ENCODE assay signal across 25 cellular contexts in the genomic region with DNA sequence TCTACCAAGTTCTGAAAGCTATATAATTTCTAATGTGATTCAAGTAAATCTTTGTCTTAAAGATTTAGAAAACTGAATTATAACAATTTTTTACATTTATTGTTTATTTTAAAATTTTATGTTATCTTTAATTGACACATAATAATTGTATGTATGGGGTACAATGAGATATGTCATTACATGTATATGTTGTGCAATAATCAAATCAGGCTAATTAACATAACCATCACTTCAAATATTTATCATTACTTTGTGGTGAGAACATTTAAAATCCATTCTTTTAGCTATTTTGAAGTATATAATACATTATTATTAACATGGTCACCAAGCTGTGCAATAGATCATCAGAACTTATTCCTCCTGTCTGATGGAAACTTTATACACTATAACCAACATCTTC.
"Had no signal": no experiment of that assay in that cellular context is flagged by ENCODE, and none has a peak within 500 bp of the region (broad histone marks: within the 10 kb centered on the region; RNA-seq: fewer than 3 reads in every experiment).

No MANE protein-coding gene starts in this region.

- FAIRE-seq: pancreas had no signal

- ATAC-seq: left cardiac atrium; left lobe of liver; lower lobe of right lung; naive thymus-derived CD8-positive, alpha-beta T cell; pancreas; right cardiac atrium; stimulated activated memory B cell treated with anti-CD40 and anti-IgM and Interleukin-4, amounts not matched to agents 10 μg/mL and 1 μg/mL and 100 μg/mL, for 72 hours; stimulated activated naive CD8-positive, alpha-beta T cell treated with anti-CD3 and anti-CD28 coated beads, Interleukin-15, amount 100 ng/mL, for 72 hours had no signal

- H3K36me3 ChIP-seq: lower lobe of right lung, pancreas, prostate gland, uterus had no signal

- H3K4me1 ChIP-seq: lower lobe of right lung, prostate gland, tibial nerve, uterus had no signal

- H3K27ac ChIP-seq: lower lobe of right lung, pancreas, prostate gland, sigmoid colon, tibial nerve, uterus had no signal

- DNase-seq: hippocampal formation; left cardiac atrium; lower lobe of right lung; mammary epithelial cell; mesenchymal stem cell; naive thymus-derived CD8-positive, alpha-beta T cell; nucleus accumbens; pancreas; posterior cingulate gyrus; retina; right cardiac atrium; sigmoid colon; stimulated activated CD4-positive, alpha-beta T cell treated with anti-CD3 and anti-CD28 coated beads, Interleukin-1b, Interleukin-23, amount 100 ng/mL, for 48 hours; stimulated activated CD4-positive, alpha-beta T cell treated with anti-CD3 and anti-CD28 coated beads, Interleukin-2, amount 100 ng/mL, for 48 hours; stimulated activated CD4-positive, alpha-beta T cell treated with anti-CD3 and anti-CD28 coated beads, Interleukin-4, amount 100 ng/mL, for 4 hours; stimulated activated CD8-positive, alpha-beta memory T cell treated with anti-CD3 and anti-CD28 coated beads, Interleukin-4, amount 100 ng/mL, for 48 hours; stimulated activated naive CD4-positive, alpha-beta T cell treated with Interleukin-2 at 50 U/mL for 16 hours; stimulated activated naive CD8-positive, alpha-beta T cell treated with anti-CD3 and anti-CD28 coated beads, Interleukin-15, amount 100 ng/mL, for 72 hours; substantia nigra; uterus had no signal

- H3K4me2 ChIP-seq: smooth muscle cell had no signal

- H3K4me3 ChIP-seq: lower lobe of right lung, pancreas, prostate gland, sigmoid colon, smooth muscle cell, tibial nerve, uterus had no signal

- H3K9me3 ChIP-seq: lower lobe of right lung, pancreas, prostate gland, sigmoid colon, tibial nerve, uterus had no signal

- H3K27me3 ChIP-seq: pancreas, sigmoid colon, tibial nerve, uterus had no signal
